Comparison of ENCODE assay signal across 8 cellular contexts in genomic region chr3:115092220-115092791, GRCh38. TPM values are rescaled to one million over a fixed set of nuclear protein-coding genes. Genes with fewer than 3 reads are reported as not detected.
DNase-seq lines count a peak whose midpoint lies in the region; ATAC-seq, FAIRE-seq and TF ChIP-seq lines count a peak whose summit lies in the region.

No MANE protein-coding gene starts in this region.

- H3K4me1 Mint-ChIP-seq in osteocyte (ENCODE audit: unreplicated experiment): no peaks in the 10 kb centered on the region

- H3K4me3 ChIP-seq in foreskin fibroblast (ENCODE audit: low read depth in 1 of 2, low read length in 2 of 2): no peak overlapping the region

- ATAC-seq in GM19395 (IDR thresholded peaks at IDR 0.05; ENCODE audit: unreplicated experiment): peak; percentile 86

- H3K4me3 Mint-ChIP-seq in osteocyte (ENCODE audit: unreplicated experiment): no peak overlapping the region

- H3K27ac Mint-ChIP-seq in osteocyte (ENCODE audit: unreplicated experiment): no peak overlapping the region

- H3K9me3 Mint-ChIP-seq in osteocyte (ENCODE audit: unreplicated experiment): no peaks in the 10 kb centered on the region

- H3K36me3 Mint-ChIP-seq in osteocyte (ENCODE audit: unreplicated experiment): no peaks in the 10 kb centered on the region

- FAIRE-seq in urothelium cell line (lab: Jason Lieb, UNC): peak; percentile 83

- TF ChIP-seq CTCF in foreskin fibroblast (IDR thresholded peaks at IDR 0.05; ENCODE audit: low read depth, low read length): peak; percentile 86
- peak; percentile 85 for TF ChIP-seq CTCF in osteocyte (IDR thresholded peaks at IDR 0.05)

- no peaks in the 10 kb centered on the region for H3K27me3 Mint-ChIP-seq in osteocyte (ENCODE audit: unreplicated experiment)

- DNase-seq in COLO829 (ENCODE audit: low spot score) (peak; percentile 81), HS-5 (ENCODE audit: low read depth) (peak; percentile 15), OCI-M1 (lab: John Stamatoyannopoulos, UW) (peak; percentile 90), foreskin fibroblast (peak; percentile 62 to 84), osteocyte (ENCODE audit: extremely low spot score, unreplicated experiment) (no peak), urothelium cell line (ENCODE audit: low spot score) (peak; percentile 56)
- peak; percentile 82 for DNase-seq in activated effector memory CD4-positive, alpha-beta T cell treated with anti-CD3 and anti-CD28 coated beads, Interleukin-2, amount 50 U/mL, for 16 hours

RNA-seq across cellular contexts. Expression of gene ZBTB20, which starts 54.8 kb away (rescaled TPM):
- total RNA-seq in osteocyte: 19.1 and 23.3 TPM in 2 replicates
